ENCODE assay signal across 18 cellular contexts in genomic region chr5:171825046-171825445, GRCh38. TPM values are rescaled to one million over a fixed set of nuclear protein-coding genes. Genes with fewer than 3 reads are reported as not detected.
"Had no signal": no experiment of that assay in that cellular context is flagged by ENCODE, and none has a peak within 500 bp of the region (broad histone marks: within the 10 kb centered on the region; RNA-seq: fewer than 3 reads in every experiment).

No MANE protein-coding gene starts in this region.

- DNase-seq: activated CD4-positive, alpha-beta T cell treated with anti-CD3 and anti-CD28 coated beads for 1 hour; activated CD4-positive, alpha-beta T cell treated with anti-CD3 and anti-CD28 coated beads, Interleukin-2, amount 50 U/mL, for 4 hours; activated naive CD4-positive, alpha-beta T cell treated with Interleukin-2 at 50 U/mL for 16 hours; anterior cingulate cortex; foreskin fibroblast; head of caudate nucleus; immature natural killer cell; left colon; lower lobe of right lung; T-helper 1 cell had no signal

- H3K27ac ChIP-seq: cardiac muscle cell, esophagus muscularis mucosa, lower lobe of right lung had no signal

- FAIRE-seq: endometrium had no signal

- H3K4me1 ChIP-seq: esophagus muscularis mucosa, lower lobe of right lung had no signal

- H3K4me3 ChIP-seq: cardiac muscle cell, esophagus muscularis mucosa, lower lobe of right lung had no signal

- H3K36me3 ChIP-seq: cardiac muscle cell, esophagus muscularis mucosa, lower lobe of right lung had no signal

- H3K27me3 ChIP-seq: cardiac muscle cell had no signal

RNA-seq across cellular contexts. Expression of gene SMIM23, which starts 39.4 kb away (rescaled TPM):
- total RNA-seq: activated T-helper 17 cell treated with anti-CD3 and anti-CD28 coated beads, Interleukin-2, amount 50 U/mL, for 72 hours; cardiac muscle cell; esophagus muscularis mucosa; left colon; lower lobe of right lung; mesothelial cell of epicardium; omental fat pad; ureter had no signal
- polyA plus RNA-seq: cardiac muscle cell, immature natural killer cell, neural cell had no signal
